Comparison of ENCODE assay signal across 1 cellular context in genomic region chr1:8816831-8817412, GRCh38.
TF ChIP-seq lines count a peak whose summit lies in the region.

No MANE protein-coding gene starts in this region.

TF ChIP-seq in K562, 482 proteins besides CTCF, POLR2A, EP300 and RAD21 (continued from another document and continues in another):
- TF ChIP-seq, protein P1, sequence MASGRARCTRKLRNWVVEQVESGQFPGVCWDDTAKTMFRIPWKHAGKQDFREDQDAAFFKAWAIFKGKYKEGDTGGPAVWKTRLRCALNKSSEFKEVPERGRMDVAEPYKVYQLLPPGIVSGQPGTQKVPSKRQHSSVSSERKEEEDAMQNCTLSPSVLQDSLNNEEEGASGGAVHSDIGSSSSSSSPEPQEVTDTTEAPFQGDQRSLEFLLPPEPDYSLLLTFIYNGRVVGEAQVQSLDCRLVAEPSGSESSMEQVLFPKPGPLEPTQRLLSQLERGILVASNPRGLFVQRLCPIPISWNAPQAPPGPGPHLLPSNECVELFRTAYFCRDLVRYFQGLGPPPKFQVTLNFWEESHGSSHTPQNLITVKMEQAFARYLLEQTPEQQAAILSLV (tag; IDR thresholded peaks at IDR 0.05), result no peak
- TF ChIP-seq RBM17 (IDR thresholded peaks at IDR 0.05; ENCODE audit: borderline replicate concordance, low read depth, low read length) (no peak), SNAPC5 (CRISPR knock-in tag; IDR thresholded peaks at IDR 0.05) (no peak), ZNF134 (CRISPR knock-in tag; conservative IDR thresholded peaks at IDR 0.05) (no peak), SAFB2 (IDR thresholded peaks at IDR 0.05; ENCODE audit: borderline replicate concordance, low read depth, low read length, severe bottlenecking) (no peak), ETV1 (tag; conservative IDR thresholded peaks at IDR 0.05; ENCODE audit: low read depth) (no peak), SIN3B (IDR thresholded peaks at IDR 0.05; ENCODE audit: low read depth) (no peak), ZNF408 (CRISPR knock-in tag; IDR thresholded peaks at IDR 0.05; ENCODE audit: low read depth) (no peak), BRF1 (IDR thresholded peaks at IDR 0.05; ENCODE audit: borderline replicate concordance, extremely low read depth, insufficient read length) (no peak), ZBTB8A (IDR thresholded peaks at IDR 0.05; ENCODE audit: partially characterized antibody) (no peak), BRD9 (IDR thresholded peaks at IDR 0.05; ENCODE audit: low read depth, partially characterized antibody) (no peak), RBM14 (IDR thresholded peaks at IDR 0.05; ENCODE audit: borderline replicate concordance, insufficient read depth, low read depth, low read length) (0 out of 2 replicates have a peak, but pooled peaks have one; percentile 32), ZBTB11 (CRISPR knock-in tag; IDR thresholded peaks at IDR 0.05) (no peak), BCOR (IDR thresholded peaks at IDR 0.05) (no peak; the same call in 1 of the 2 replicates), SREBF2 (CRISPR knock-in tag; IDR thresholded peaks at IDR 0.05) (no peak), GABPB1 (CRISPR knock-in tag; IDR thresholded peaks at IDR 0.05) (no peak), ZBTB17 (CRISPR knock-in tag; IDR thresholded peaks at IDR 0.05) (no peak), ETV5 (CRISPR knock-in tag; IDR thresholded peaks at IDR 0.05; ENCODE audit: low read depth) (no peak), ZNF12 (CRISPR knock-in tag; IDR thresholded peaks at IDR 0.05) (no peak), POLR2B (IDR thresholded peaks at IDR 0.05; ENCODE audit: low read depth, partially characterized antibody) (no peak), PML (IDR thresholded peaks at IDR 0.05; ENCODE audit: low read length) (no peak), SFPQ (IDR thresholded peaks at IDR 0.05; ENCODE audit: low read depth, low read length) (no peak), MCM7 (IDR thresholded peaks at IDR 0.05) (no peak), ZNF785 (CRISPR knock-in tag; IDR thresholded peaks at IDR 0.05) (no peak), ZNF124 (CRISPR knock-in tag; IDR thresholded peaks at IDR 0.05) (no peak), JUND (IDR thresholded peaks at IDR 0.05; ENCODE audit: borderline replicate concordance, low read depth, low read length) (no peak), JUND (tag; IDR thresholded peaks at IDR 0.05; ENCODE audit: borderline replicate concordance, low read depth, low read length) (no peak), KLF13 (tag; IDR thresholded peaks at IDR 0.05; ENCODE audit: borderline replicate concordance, low read depth) (no peak), NR2C1 (IDR thresholded peaks at IDR 0.05) (peak; percentile 61), NR2C1 (tag; IDR thresholded peaks at IDR 0.05) (peak; percentile 36; the same call in 1 of the 2 replicates), ZNF507 (tag; conservative IDR thresholded peaks at IDR 0.05) (no peak), MCM5 (IDR thresholded peaks at IDR 0.05; ENCODE audit: low read depth) (no peak), MED1 (CRISPR knock-in tag; IDR thresholded peaks at IDR 0.05; ENCODE audit: borderline replicate concordance) (0 out of 2 replicates have a peak, but pooled peaks have one; percentile 65), THRA (IDR thresholded peaks at IDR 0.05) (no peak), SRSF1 (IDR thresholded peaks at IDR 0.05; ENCODE audit: low read depth, low read length) (no peak), ZNF232 (CRISPR knock-in tag; IDR thresholded peaks at IDR 0.05) (no peak), NUFIP1 (IDR thresholded peaks at IDR 0.05; ENCODE audit: partially characterized antibody) (no peak), CHD4 (IDR thresholded peaks at IDR 0.05; ENCODE audit: insufficient read depth, insufficient replicate concordance, low read depth, low read length, poor library complexity, severe bottlenecking) (no peak), ZNF347 (CRISPR knock-in tag; IDR thresholded peaks at IDR 0.05; ENCODE audit: low read depth) (no peak), ZKSCAN1 (IDR thresholded peaks at IDR 0.05; ENCODE audit: low read depth, low read length) (no peak)
- TF ChIP-seq, protein P2, sequence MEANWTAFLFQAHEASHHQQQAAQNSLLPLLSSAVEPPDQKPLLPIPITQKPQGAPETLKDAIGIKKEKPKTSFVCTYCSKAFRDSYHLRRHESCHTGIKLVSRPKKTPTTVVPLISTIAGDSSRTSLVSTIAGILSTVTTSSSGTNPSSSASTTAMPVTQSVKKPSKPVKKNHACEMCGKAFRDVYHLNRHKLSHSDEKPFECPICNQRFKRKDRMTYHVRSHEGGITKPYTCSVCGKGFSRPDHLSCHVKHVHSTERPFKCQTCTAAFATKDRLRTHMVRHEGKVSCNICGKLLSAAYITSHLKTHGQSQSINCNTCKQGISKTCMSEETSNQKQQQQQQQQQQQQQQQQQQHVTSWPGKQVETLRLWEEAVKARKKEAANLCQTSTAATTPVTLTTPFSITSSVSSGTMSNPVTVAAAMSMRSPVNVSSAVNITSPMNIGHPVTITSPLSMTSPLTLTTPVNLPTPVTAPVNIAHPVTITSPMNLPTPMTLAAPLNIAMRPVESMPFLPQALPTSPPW (CRISPR knock-in tag; IDR thresholded peaks at IDR 0.05), result no peak
- TF ChIP-seq, protein P3, sequence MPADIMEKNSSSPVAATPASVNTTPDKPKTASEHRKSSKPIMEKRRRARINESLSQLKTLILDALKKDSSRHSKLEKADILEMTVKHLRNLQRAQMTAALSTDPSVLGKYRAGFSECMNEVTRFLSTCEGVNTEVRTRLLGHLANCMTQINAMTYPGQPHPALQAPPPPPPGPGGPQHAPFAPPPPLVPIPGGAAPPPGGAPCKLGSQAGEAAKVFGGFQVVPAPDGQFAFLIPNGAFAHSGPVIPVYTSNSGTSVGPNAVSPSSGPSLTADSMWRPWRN (IDR thresholded peaks at IDR 0.05; ENCODE audit: low read depth), result no peak
- TF ChIP-seq, protein P4, sequence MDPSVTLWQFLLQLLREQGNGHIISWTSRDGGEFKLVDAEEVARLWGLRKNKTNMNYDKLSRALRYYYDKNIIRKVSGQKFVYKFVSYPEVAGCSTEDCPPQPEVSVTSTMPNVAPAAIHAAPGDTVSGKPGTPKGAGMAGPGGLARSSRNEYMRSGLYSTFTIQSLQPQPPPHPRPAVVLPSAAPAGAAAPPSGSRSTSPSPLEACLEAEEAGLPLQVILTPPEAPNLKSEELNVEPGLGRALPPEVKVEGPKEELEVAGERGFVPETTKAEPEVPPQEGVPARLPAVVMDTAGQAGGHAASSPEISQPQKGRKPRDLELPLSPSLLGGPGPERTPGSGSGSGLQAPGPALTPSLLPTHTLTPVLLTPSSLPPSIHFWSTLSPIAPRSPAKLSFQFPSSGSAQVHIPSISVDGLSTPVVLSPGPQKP (CRISPR knock-in tag; IDR thresholded peaks at IDR 0.05), result no peak
- TF ChIP-seq, protein P5, sequence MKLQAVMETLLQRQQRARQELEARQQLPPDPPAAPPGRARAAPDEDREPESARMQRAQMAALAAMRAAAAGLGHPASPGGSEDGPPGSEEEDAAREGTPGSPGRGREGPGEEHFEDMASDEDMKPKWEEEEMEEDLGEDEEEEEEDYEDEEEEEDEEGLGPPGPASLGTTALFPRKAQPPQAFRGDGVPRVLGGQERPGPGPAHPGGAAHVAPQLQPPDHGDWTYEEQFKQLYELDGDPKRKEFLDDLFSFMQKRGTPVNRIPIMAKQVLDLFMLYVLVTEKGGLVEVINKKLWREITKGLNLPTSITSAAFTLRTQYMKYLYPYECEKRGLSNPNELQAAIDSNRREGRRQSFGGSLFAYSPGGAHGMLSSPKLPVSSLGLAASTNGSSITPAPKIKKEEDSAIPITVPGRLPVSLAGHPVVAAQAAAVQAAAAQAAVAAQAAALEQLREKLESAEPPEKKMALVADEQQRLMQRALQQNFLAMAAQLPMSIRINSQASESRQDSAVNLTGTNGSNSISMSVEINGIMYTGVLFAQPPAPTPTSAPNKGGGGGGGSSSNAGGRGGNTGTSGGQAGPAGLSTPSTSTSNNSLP (IDR thresholded peaks at IDR 0.05; ENCODE audit: borderline replicate concordance, low read depth, low read length), result no peak
- TF ChIP-seq, protein P6, sequence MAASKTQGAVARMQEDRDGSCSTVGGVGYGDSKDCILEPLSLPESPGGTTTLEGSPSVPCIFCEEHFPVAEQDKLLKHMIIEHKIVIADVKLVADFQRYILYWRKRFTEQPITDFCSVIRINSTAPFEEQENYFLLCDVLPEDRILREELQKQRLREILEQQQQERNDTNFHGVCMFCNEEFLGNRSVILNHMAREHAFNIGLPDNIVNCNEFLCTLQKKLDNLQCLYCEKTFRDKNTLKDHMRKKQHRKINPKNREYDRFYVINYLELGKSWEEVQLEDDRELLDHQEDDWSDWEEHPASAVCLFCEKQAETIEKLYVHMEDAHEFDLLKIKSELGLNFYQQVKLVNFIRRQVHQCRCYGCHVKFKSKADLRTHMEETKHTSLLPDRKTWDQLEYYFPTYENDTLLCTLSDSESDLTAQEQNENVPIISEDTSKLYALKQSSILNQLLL (CRISPR knock-in tag; IDR thresholded peaks at IDR 0.05; ENCODE audit: borderline replicate concordance), result no peak
- TF ChIP-seq, protein P7, sequence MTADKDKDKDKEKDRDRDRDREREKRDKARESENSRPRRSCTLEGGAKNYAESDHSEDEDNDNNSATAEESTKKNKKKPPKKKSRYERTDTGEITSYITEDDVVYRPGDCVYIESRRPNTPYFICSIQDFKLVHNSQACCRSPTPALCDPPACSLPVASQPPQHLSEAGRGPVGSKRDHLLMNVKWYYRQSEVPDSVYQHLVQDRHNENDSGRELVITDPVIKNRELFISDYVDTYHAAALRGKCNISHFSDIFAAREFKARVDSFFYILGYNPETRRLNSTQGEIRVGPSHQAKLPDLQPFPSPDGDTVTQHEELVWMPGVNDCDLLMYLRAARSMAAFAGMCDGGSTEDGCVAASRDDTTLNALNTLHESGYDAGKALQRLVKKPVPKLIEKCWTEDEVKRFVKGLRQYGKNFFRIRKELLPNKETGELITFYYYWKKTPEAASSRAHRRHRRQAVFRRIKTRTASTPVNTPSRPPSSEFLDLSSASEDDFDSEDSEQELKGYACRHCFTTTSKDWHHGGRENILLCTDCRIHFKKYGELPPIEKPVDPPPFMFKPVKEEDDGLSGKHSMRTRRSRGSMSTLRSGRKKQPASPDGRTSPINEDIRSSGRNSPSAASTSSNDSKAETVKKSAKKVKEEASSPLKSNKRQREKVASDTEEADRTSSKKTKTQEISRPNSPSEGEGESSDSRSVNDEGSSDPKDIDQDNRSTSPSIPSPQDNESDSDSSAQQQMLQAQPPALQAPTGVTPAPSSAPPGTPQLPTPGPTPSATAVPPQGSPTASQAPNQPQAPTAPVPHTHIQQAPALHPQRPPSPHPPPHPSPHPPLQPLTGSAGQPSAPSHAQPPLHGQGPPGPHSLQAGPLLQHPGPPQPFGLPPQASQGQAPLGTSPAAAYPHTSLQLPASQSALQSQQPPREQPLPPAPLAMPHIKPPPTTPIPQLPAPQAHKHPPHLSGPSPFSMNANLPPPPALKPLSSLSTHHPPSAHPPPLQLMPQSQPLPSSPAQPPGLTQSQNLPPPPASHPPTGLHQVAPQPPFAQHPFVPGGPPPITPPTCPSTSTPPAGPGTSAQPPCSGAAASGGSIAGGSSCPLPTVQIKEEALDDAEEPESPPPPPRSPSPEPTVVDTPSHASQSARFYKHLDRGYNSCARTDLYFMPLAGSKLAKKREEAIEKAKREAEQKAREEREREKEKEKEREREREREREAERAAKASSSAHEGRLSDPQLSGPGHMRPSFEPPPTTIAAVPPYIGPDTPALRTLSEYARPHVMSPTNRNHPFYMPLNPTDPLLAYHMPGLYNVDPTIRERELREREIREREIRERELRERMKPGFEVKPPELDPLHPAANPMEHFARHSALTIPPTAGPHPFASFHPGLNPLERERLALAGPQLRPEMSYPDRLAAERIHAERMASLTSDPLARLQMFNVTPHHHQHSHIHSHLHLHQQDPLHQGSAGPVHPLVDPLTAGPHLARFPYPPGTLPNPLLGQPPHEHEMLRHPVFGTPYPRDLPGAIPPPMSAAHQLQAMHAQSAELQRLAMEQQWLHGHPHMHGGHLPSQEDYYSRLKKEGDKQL (CRISPR knock-in tag; IDR thresholded peaks at IDR 0.05; ENCODE audit: borderline replicate concordance), result no peak
